ENCODE assay signal across 1 cellular context in genomic region chr2:130754811-130755210, GRCh38.
TF ChIP-seq lines count a peak whose summit lies in the region.

No MANE protein-coding gene starts in this region.

TF ChIP-seq in H1, 55 proteins besides CTCF, POLR2A, EP300 and RAD21:
- TF ChIP-seq BACH1 (IDR thresholded peaks at IDR 0.05; ENCODE audit: low read length) (no peak), EZH2 (IDR thresholded peaks at IDR 0.05; ENCODE audit: low read depth, low read length, severe bottlenecking) (peak; percentile 37)
